16 cellular contexts compared by ENCODE assay signal in genomic region chr1:15350151-15350550, GRCh38.
"Had no signal": no experiment of that assay in that cellular context is flagged by ENCODE, and none has a peak within 500 bp of the region (broad histone marks: within the 10 kb centered on the region; RNA-seq: fewer than 3 reads in every experiment).

No MANE protein-coding gene starts in this region.

- H3K36me3 ChIP-seq: esophagus muscularis mucosa, ovary, WERI-Rb-1 had no signal

- H3K27ac Mint-ChIP-seq: activated CD4-positive, alpha-beta T cell treated with anti-CD3 and anti-CD28 coated beads, Interleukin-2, amount 10 ng/mL, durations not matched to agents 24 days and 14 days; activated naive CD4-positive, alpha-beta T cell treated with anti-CD3 and anti-CD28 coated beads, Interleukin-2, amount 50 U/mL, for 24 hours; activated T-helper 17 cell treated with anti-CD3 and anti-CD28 coated beads, Interleukin-2, amount 50 U/mL, for 72 hours; stimulated activated naive CD8-positive, alpha-beta T cell treated with anti-CD3 and anti-CD28 coated beads, Interleukin-15, Interleukin-2, amounts not matched to agents 100 ng/mL and 50 ng/mL, for 24 hours had no signal

- H3K4me3 Mint-ChIP-seq: activated CD4-positive, alpha-beta T cell treated with anti-CD3 and anti-CD28 coated beads, Interleukin-2, amount 10 ng/mL, durations not matched to agents 24 days and 14 days; activated naive CD4-positive, alpha-beta T cell treated with anti-CD3 and anti-CD28 coated beads, Interleukin-2, amount 50 U/mL, for 24 hours; activated T-helper 17 cell treated with anti-CD3 and anti-CD28 coated beads, Interleukin-2, amount 50 U/mL, for 72 hours; brain; nephron; stimulated activated naive CD8-positive, alpha-beta T cell treated with anti-CD3 and anti-CD28 coated beads, Interleukin-15, Interleukin-2, amounts not matched to agents 100 ng/mL and 50 ng/mL, for 24 hours had no signal

- H3K27ac ChIP-seq: esophagus muscularis mucosa, ovary, WERI-Rb-1 had no signal

- ATAC-seq: activated T-helper 17 cell treated with anti-CD3 and anti-CD28 coated beads, Interleukin-2, amount 50 U/mL, for 72 hours had no signal

- H3K36me3 Mint-ChIP-seq: activated naive CD4-positive, alpha-beta T cell treated with anti-CD3 and anti-CD28 coated beads, Interleukin-2, amount 50 U/mL, for 24 hours; brain had no signal

- H3K9me3 Mint-ChIP-seq: activated naive CD4-positive, alpha-beta T cell treated with anti-CD3 and anti-CD28 coated beads, Interleukin-2, amount 50 U/mL, for 24 hours; activated T-helper 17 cell treated with anti-CD3 and anti-CD28 coated beads, Interleukin-2, amount 50 U/mL, for 72 hours; brain; nephron; stimulated activated naive CD8-positive, alpha-beta T cell treated with anti-CD3 and anti-CD28 coated beads, Interleukin-15, Interleukin-2, amounts not matched to agents 100 ng/mL and 50 ng/mL, for 24 hours had no signal

- H3K4me3 ChIP-seq: esophagus muscularis mucosa, lung, mucosa of descending colon, ovary had no signal

- DNase-seq: activated CD4-positive, alpha-beta T cell treated with anti-CD3 and anti-CD28 coated beads, Interleukin-2, amount 10 ng/mL, durations not matched to agents 24 days and 14 days; activated T-cell treated with anti-CD3 and anti-CD28 coated beads for 4 hours; amygdala; dermis blood vessel endothelial cell; ovary; stimulated activated CD4-positive, alpha-beta T cell treated with anti-CD3 and anti-CD28 coated beads, Interleukin-4, amount 100 ng/mL, for 1 hour; stimulated activated CD8-positive, alpha-beta memory T cell treated with anti-CD3 and anti-CD28 coated beads, Interleukin-4, amount 100 ng/mL, for 48 hours; WERI-Rb-1 had no signal

- H3K9me3 ChIP-seq: esophagus muscularis mucosa, mucosa of descending colon, ovary had no signal
